Comparison of ENCODE assay signal across 33 cellular contexts in the genomic region with DNA sequence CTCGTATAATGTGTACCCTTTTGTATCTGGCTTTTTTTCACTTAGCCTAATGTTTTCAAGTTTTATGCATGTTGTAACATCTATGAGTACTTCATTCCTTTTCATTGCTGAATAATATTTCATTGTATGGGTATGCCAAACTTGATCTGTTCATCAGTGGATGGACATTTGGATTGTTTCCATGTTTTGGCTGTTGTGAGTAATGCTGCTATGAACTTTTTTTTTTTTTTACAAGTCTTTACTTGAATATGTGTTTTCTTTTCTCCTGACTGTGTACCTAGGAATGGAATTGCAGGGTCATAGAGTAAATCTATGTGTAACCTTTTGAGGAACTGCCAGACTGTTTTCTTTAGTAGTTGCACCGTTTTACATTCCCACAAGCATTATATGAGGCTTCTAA. TPM values are rescaled to one million over a fixed set of nuclear protein-coding genes. Genes with fewer than 3 reads are reported as not detected.
DNase-seq lines count a peak whose midpoint lies in the region; ATAC-seq, FAIRE-seq and TF ChIP-seq lines count a peak whose summit lies in the region.
"Had no signal": no experiment of that assay in that cellular context is flagged by ENCODE, and none has a peak within 500 bp of the region (broad histone marks: within the 10 kb centered on the region; RNA-seq: fewer than 3 reads in every experiment).

No MANE protein-coding gene starts in this region.

- H3K36me3 Mint-ChIP-seq in progenitor cell of endocrine pancreas (ENCODE audit: insufficient read depth): peaks cover 20% of the 10 kb centered on the region

- CTCF ChIA-PET in Panc1 (lab: Charles Lee): no interaction called here

- H3K27me3 ChIP-seq in Panc1 (ENCODE audit: control insufficient read depth, insufficient read depth, low read length): no peaks in the 10 kb centered on the region
- H3K27me3 ChIP-seq: gastrocnemius medialis, upper lobe of left lung had no signal

- DNase-seq in H54 (ENCODE audit: insufficient read length, low spot score) (no peak), Panc1 (ENCODE audit: low read depth, low spot score) (no peak), epithelial cell of prostate (ENCODE audit: low read depth, low spot score) (peak; percentile 34), kidney tubule cell (ENCODE audit: low spot score) (peak; percentile 33), progenitor cell of endocrine pancreas (ENCODE audit: low spot score, unreplicated experiment) (no peak), frontal cortex (ENCODE audit: low spot score in 2 of 2) (no peak)
- DNase-seq in stimulated activated CD4-positive, alpha-beta T cell treated with anti-CD3 and anti-CD28 coated beads, Interleukin-4, amount 100 ng/mL, for 4 hours: no peak
- no peak for DNase-seq in stimulated activated CD4-positive, alpha-beta T cell treated with anti-CD3 and anti-CD28 coated beads, Interleukin-15, amount 100 ng/mL, for 24 hours
- DNase-seq: activated naive CD4-positive, alpha-beta T cell; AML-193; amniotic stem cell; CD4-positive, alpha-beta memory T cell; dermis blood vessel endothelial cell; DMS153; gastrocnemius medialis; GDM1; hippocampal formation; left ventricle myocardium superior; MM.1S; naive thymus-derived CD4-positive, alpha-beta T cell; NCI-H146; NCI-H526; nucleus accumbens; stimulated activated CD4-positive, alpha-beta T cell treated with anti-CD3 and anti-CD28 coated beads, Interleukin-2, amount 100 ng/mL, for 24 hours; substantia nigra; upper lobe of left lung had no signal

- H3K9me3 ChIP-seq in Panc1 (ENCODE audit: control insufficient read depth, insufficient read depth, low read depth, low read length): no peaks in the 10 kb centered on the region
- H3K9me3 ChIP-seq: gastrocnemius medialis, upper lobe of left lung had no signal

- peaks cover 14% of the 10 kb centered on the region for H3K4me1 Mint-ChIP-seq in progenitor cell of endocrine pancreas (ENCODE audit: low read depth)

- no peak overlapping the region for H3K27ac Mint-ChIP-seq in progenitor cell of endocrine pancreas
- H3K27ac Mint-ChIP-seq: mesothelial cell of epicardium; naive thymus-derived CD4-positive, alpha-beta T cell; T-helper 1 cell treated with Interleukin-12 subunit alpha and Interleukin-12 subunit beta and Interleukin-4 antibody, amounts not matched to agents 30 μg/mL and 1 μg/mL, for 36 hours had no signal

- in situ Hi-C loops in Panc1 (cut with HindIII; ENCODE audit: low pct_unique_long_range_greater_than_20kb, low sequenced_read_pairs): no loop called here

- H3K27me3 Mint-ChIP-seq in progenitor cell of endocrine pancreas: no peaks in the 10 kb centered on the region
- H3K27me3 Mint-ChIP-seq: CD4-positive, alpha-beta memory T cell; naive thymus-derived CD4-positive, alpha-beta T cell had no signal

- POLR2A ChIA-PET in Panc1 (lab: Charles Lee): no interaction called here

- H3K27ac ChIP-seq in Panc1 (ENCODE audit: low read length) (no peak overlapping the region), epithelial cell of prostate (peak overlapping the region; percentile 28)
- H3K27ac ChIP-seq: gastrocnemius medialis, SK-N-MC, skin epidermis, upper lobe of left lung had no signal

- peaks cover 3% of the 10 kb centered on the region; the same call in 1 of the 2 replicates for H3K36me3 ChIP-seq in Panc1 (ENCODE audit: control insufficient read depth, insufficient read depth, low read length)

- ATAC-seq in Panc1: no peak
- ATAC-seq: gastrocnemius medialis; left ventricle myocardium superior; naive thymus-derived CD4-positive, alpha-beta T cell had no signal

- no peak for TF ChIP-seq POLR2A in H54 (IDR thresholded peaks at IDR 0.05; ENCODE audit: low read depth, low read length)

- intact Hi-C loops in Panc1 (cut with micrococcal nuclease; ENCODE audit: unreplicated experiment): no loop called here

- peaks cover 7% of the 10 kb centered on the region for H3K9me3 Mint-ChIP-seq in progenitor cell of endocrine pancreas (ENCODE audit: low read depth)
- H3K9me3 Mint-ChIP-seq: T-helper 1 cell treated with Interleukin-12 subunit alpha and Interleukin-12 subunit beta and Interleukin-4 antibody, amounts not matched to agents 30 μg/mL and 1 μg/mL, for 36 hours had no signal

- FAIRE-seq in H54 (lab: Jason Lieb, UNC) (peak; percentile 80), frontal cortex (lab: Jason Lieb, UNC) (no peak)
- FAIRE-seq: endometrium, GM18507, H1 had no signal

- no peak overlapping the region for H3K4me3 ChIP-seq in Panc1 (ENCODE audit: low read depth in 2 of 2, low read length in 2 of 2)
- H3K4me3 ChIP-seq: gastrocnemius medialis, SK-N-MC, skin epidermis, upper lobe of left lung had no signal

- H3K4me3 Mint-ChIP-seq in progenitor cell of endocrine pancreas (ENCODE audit: low read depth): no peak overlapping the region
- H3K4me3 Mint-ChIP-seq: CD4-positive, alpha-beta memory T cell; mesothelial cell of epicardium; naive thymus-derived CD4-positive, alpha-beta T cell; T-helper 1 cell treated with Interleukin-12 subunit alpha and Interleukin-12 subunit beta and Interleukin-4 antibody, amounts not matched to agents 30 μg/mL and 1 μg/mL, for 36 hours had no signal

- BruUV-seq in Panc1 (replicated peaks; lab: Mats Ljungman, UMichigan): TSS peak; percentile 5

- no peaks in the 10 kb centered on the region for H3K4me1 ChIP-seq in Panc1 (ENCODE audit: control insufficient read depth, insufficient read depth, low read length)
- H3K4me1 ChIP-seq: gastrocnemius medialis, upper lobe of left lung had no signal

- TF ChIP-seq CTCF in Panc1 (IDR thresholded peaks at IDR 0.05) (no peak), progenitor cell of endocrine pancreas (IDR thresholded peaks at IDR 0.05; ENCODE audit: unreplicated experiment) (no peak)

RNA-seq across cellular contexts. Expression of a gene that starts 52.4 kb away (rescaled TPM):
- 97.0 TPM for total RNA-seq in Panc1 (2021; ENCODE audit: unreplicated experiment)
- polyA plus RNA-seq in Panc1 (2012; ENCODE audit: insufficient read length): 47.7 TPM
- 75.5 and 79.5 TPM in 2 replicates for total RNA-seq in progenitor cell of endocrine pancreas
- total RNA-seq in frontal cortex: 125 TPM

RNA-seq across cellular contexts. Expression of a gene that starts 52.7 kb away (rescaled TPM):
- total RNA-seq in Panc1 (2021; ENCODE audit: unreplicated experiment) (30.1 TPM), progenitor cell of endocrine pancreas (24.2 and 25.1 TPM in 2 replicates), frontal cortex (60.7 TPM)
- 13.8 TPM for polyA plus RNA-seq in Panc1 (2012; ENCODE audit: insufficient read length)

Comparison
In these comparisons a context has a peak if more than half of its experiments do, and no peak if none do; other contexts are left out.
1. DNase-seq: peak in epithelial cell of prostate (single experiment) and kidney tubule cell (single experiment); none in H54 (single experiment), Panc1 (single experiment), stimulated activated CD4-positive, alpha-beta T cell treated with anti-CD3 and anti-CD28 coated beads, Interleukin-4, amount 100 ng/mL, for 4 hours (0 of 2), progenitor cell of endocrine pancreas (single experiment), frontal cortex (0 of 2) and stimulated activated CD4-positive, alpha-beta T cell treated with anti-CD3 and anti-CD28 coated beads, Interleukin-15, amount 100 ng/mL, for 24 hours (single experiment).